ENCODE assay signal across 8 cellular contexts in the genomic region with DNA sequence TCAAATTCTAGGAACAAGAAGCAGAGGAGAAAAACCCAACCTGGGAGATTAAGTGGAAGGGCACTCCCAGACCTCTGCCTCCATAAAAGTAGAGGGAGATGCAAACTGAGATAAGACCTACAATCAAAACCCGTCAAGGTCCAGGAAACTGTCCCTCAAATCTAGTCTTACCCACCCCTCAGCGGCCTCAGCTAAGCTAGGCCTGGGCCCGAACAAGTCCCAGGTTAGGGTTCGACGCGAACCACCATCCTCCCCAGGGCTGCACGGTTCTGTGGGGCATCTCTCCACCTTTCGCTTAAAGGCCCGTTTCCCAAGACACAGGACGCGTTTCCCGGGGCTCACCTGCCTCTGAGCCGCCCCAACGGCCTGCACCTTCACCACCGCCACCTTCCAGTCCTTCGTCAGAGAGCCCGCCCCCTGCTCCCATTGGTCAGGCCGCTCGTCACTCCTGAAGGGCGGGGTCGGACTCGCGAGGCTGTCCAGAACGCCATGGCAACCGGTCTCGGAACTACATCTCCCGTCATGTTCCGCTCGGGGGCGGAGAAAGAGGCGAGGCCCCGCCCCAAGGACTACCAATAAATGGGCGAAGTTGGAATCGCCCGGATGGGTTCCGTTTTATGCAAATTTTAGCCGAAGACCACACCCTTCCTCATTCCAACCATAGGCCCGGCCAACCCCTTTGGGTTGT. TPM values are rescaled to one million over a fixed set of nuclear protein-coding genes. Genes with fewer than 3 reads are reported as not detected.
DNase-seq lines count a peak whose midpoint lies in the region; ATAC-seq lines count a peak whose summit lies in the region.

A gene (minus strand): TSS at position 403 of the 688 bp plus-strand sequence. CDS start 10,190 bp downstream, outside the sequence.

- peak within 1 kb of the TSS; percentile 60 to 94 for H3K4ac ChIP-seq in mesenchymal stem cell (ENCODE audit: low read depth in 1 of 2, low read length in 2 of 2)

- peak within 1 kb of the TSS; percentile 95 for H3K4me3 Mint-ChIP-seq in activated CD8-positive, alpha-beta memory T cell treated with anti-CD3 and anti-CD28 coated beads, Interleukin-2, amount 10 ng/mL, durations not matched to agents 7 days and 5 days

- peak within 1 kb of the TSS; percentile 80 for H3K4me2 ChIP-seq in mesenchymal stem cell (ENCODE audit: low read length, poor library complexity, severe bottlenecking)

- H3K4me3 ChIP-seq in NT2/D1 (ENCODE audit: insufficient read length, low read depth) (peak within 1 kb of the TSS; percentile 94), endocrine pancreas (ENCODE audit: control insufficient read depth, insufficient read depth, low read length) (peak within 1 kb of the TSS; percentile 89), mesenchymal stem cell (ENCODE audit: insufficient read depth in 1 of 2, low read depth in 1 of 2, low read length in 2 of 2) (peak within 1 kb of the TSS; percentile 100)

- peaks cover 26% of the 10 kb centered on the region for H3K27me3 Mint-ChIP-seq in activated CD8-positive, alpha-beta memory T cell treated with anti-CD3 and anti-CD28 coated beads, Interleukin-2, amount 10 ng/mL, durations not matched to agents 7 days and 5 days

- H3K9ac ChIP-seq in NT2/D1 (ENCODE audit: insufficient read length, low read depth) (peak within 1 kb of the TSS; percentile 98), endocrine pancreas (ENCODE audit: control insufficient read depth, insufficient read depth, low read length) (peak within 1 kb of the TSS; percentile 78), mesenchymal stem cell (ENCODE audit: low read length) (peak within 1 kb of the TSS; percentile 100)

- peak within 1 kb of the TSS; percentile 99 for H3K27ac Mint-ChIP-seq in activated CD8-positive, alpha-beta memory T cell treated with anti-CD3 and anti-CD28 coated beads, Interleukin-2, amount 10 ng/mL, durations not matched to agents 7 days and 5 days

- peak; percentile 100 for DNase-seq in COR-L47 (lab: John Stamatoyannopoulos, UW)
- peak; percentile 80 to 100 (median 100) for DNase-seq in HUDEP-2 (lab: John Stamatoyannopoulos, UW; ENCODE audit: unreplicated experiment in 76 of 76)
- DNase-seq in NT2/D1 (ENCODE audit: low read depth, low spot score) = peak; percentile 100
- DNase-seq in activated CD8-positive, alpha-beta memory T cell treated with anti-CD3 and anti-CD28 coated beads, Interleukin-2, amount 10 ng/mL, durations not matched to agents 7 days and 5 days = peak; percentile 100
- DNase-seq in mesenchymal stem cell = peak; percentile 100
- DNase-seq in stimulated activated CD8-positive, alpha-beta memory T cell treated with anti-CD3 and anti-CD28 coated beads, Interleukin-12 subunit alpha, Interleukin-12 subunit beta, amount 100 ng/mL, for 4 hours (ENCODE audit: low read depth) = peak; percentile 99

- H3K36me3 ChIP-seq in NT2/D1 (ENCODE audit: insufficient read depth, insufficient read length, low read length) = peaks cover 8% of the 10 kb centered on the region
- H3K36me3 ChIP-seq in endocrine pancreas (ENCODE audit: control insufficient read depth, insufficient read depth, low read length) = no peaks in the 10 kb centered on the region
- peaks cover 0 to 2% of the 10 kb centered on the region in 2 experiments for H3K36me3 ChIP-seq in mesenchymal stem cell (ENCODE audit: control insufficient read depth in 1 of 2, insufficient read depth in 2 of 2, low read depth in 1 of 2, low read length in 2 of 2)

- H4K8ac ChIP-seq in mesenchymal stem cell (ENCODE audit: low read length) = peak within 1 kb of the TSS; percentile 98

- CTCF ChIA-PET in activated CD8-positive, alpha-beta memory T cell treated with anti-CD3 and anti-CD28 coated beads, Interleukin-2, amount 10 ng/mL, durations not matched to agents 7 days and 5 days (lab: Charles Lee) = no interaction called here

- no peaks in the 10 kb centered on the region for H3K9me3 ChIP-seq in NT2/D1 (ENCODE audit: insufficient read depth, low read length)
- H3K9me3 ChIP-seq in endocrine pancreas (ENCODE audit: control insufficient read depth, low read length) = no peaks in the 10 kb centered on the region
- H3K9me3 ChIP-seq in mesenchymal stem cell (ENCODE audit: control insufficient read depth, low read length) = no peaks in the 10 kb centered on the region

- H3K27me3 ChIP-seq in NT2/D1 (ENCODE audit: insufficient read depth, insufficient read length) (no peaks in the 10 kb centered on the region), endocrine pancreas (ENCODE audit: control insufficient read depth, insufficient read depth, low read length) (no peaks in the 10 kb centered on the region), mesenchymal stem cell (ENCODE audit: control insufficient read depth in 1 of 2, insufficient read depth in 1 of 2, low read length in 2 of 2) (no peaks in the 10 kb centered on the region)

- ATAC-seq in GM21381 (IDR thresholded peaks at IDR 0.05; ENCODE audit: unreplicated experiment) = peak; percentile 80
- peak; percentile 79 for ATAC-seq in activated CD8-positive, alpha-beta memory T cell treated with anti-CD3 and anti-CD28 coated beads, Interleukin-2, amount 10 ng/mL, durations not matched to agents 7 days and 5 days

- peaks cover 6% of the 10 kb centered on the region for H3K79me1 ChIP-seq in mesenchymal stem cell (replicated peaks; ENCODE audit: low read length, poor library complexity, severe bottlenecking)

- H3K27ac ChIP-seq in mesenchymal stem cell (ENCODE audit: low read length, poor library complexity, severe bottlenecking) = peak within 1 kb of the TSS; percentile 94

- peak within 1 kb of the TSS; percentile 92 to 99 for H3K18ac ChIP-seq in mesenchymal stem cell (ENCODE audit: low read depth in 1 of 2, low read length in 2 of 2)

- H2BK5ac ChIP-seq in mesenchymal stem cell (ENCODE audit: low read depth, low read length, poor library complexity, severe bottlenecking) = peak within 1 kb of the TSS; percentile 79

- no peak within 1 kb of the TSS for H2BK15ac ChIP-seq in mesenchymal stem cell (ENCODE audit: low read depth, poor library complexity, severe bottlenecking)

- H3K9me3 Mint-ChIP-seq in activated CD8-positive, alpha-beta memory T cell treated with anti-CD3 and anti-CD28 coated beads, Interleukin-2, amount 10 ng/mL, durations not matched to agents 7 days and 5 days (ENCODE audit: low read depth) = no peaks in the 10 kb centered on the region

- H3K4me1 ChIP-seq in NT2/D1 (ENCODE audit: insufficient read depth, insufficient read length) (no peaks in the 10 kb centered on the region), endocrine pancreas (ENCODE audit: control insufficient read depth, insufficient read depth, low read length) (peaks cover 4% of the 10 kb centered on the region), mesenchymal stem cell (ENCODE audit: control insufficient read depth, insufficient read depth, low read depth, low read length) (peaks cover 5% of the 10 kb centered on the region)

- H3K36me3 Mint-ChIP-seq in activated CD8-positive, alpha-beta memory T cell treated with anti-CD3 and anti-CD28 coated beads, Interleukin-2, amount 10 ng/mL, durations not matched to agents 7 days and 5 days = peaks cover 9% of the 10 kb centered on the region

- H2BK12ac ChIP-seq in mesenchymal stem cell (ENCODE audit: low read length in 2 of 2) = peak within 1 kb of the TSS in 1 of 2 experiments; percentile 90

- H3K23ac ChIP-seq in mesenchymal stem cell (ENCODE audit: low read length in 2 of 2) = peak within 1 kb of the TSS; percentile 90 to 93

- peak within 1 kb of the TSS; percentile 94 for H4K91ac ChIP-seq in mesenchymal stem cell (ENCODE audit: low read length)

- H2AK5ac ChIP-seq in mesenchymal stem cell (ENCODE audit: low read length, severe bottlenecking) = no peak within 1 kb of the TSS

- under 1% methylated on average over 38 of the region's 38 CpGs for WGBS in mesenchymal stem cell

- peak within 1 kb of the TSS; percentile 97 for H2AFZ ChIP-seq in mesenchymal stem cell (ENCODE audit: low read depth, low read length)

- H2BK120ac ChIP-seq in mesenchymal stem cell (ENCODE audit: low read depth, low read length) = peak within 1 kb of the TSS; percentile 77

- peaks cover 19% of the 10 kb centered on the region for H3K4me1 Mint-ChIP-seq in activated CD8-positive, alpha-beta memory T cell treated with anti-CD3 and anti-CD28 coated beads, Interleukin-2, amount 10 ng/mL, durations not matched to agents 7 days and 5 days

- peak within 1 kb of the TSS; percentile 15 to 93 for H3K14ac ChIP-seq in mesenchymal stem cell (ENCODE audit: low read length in 2 of 2)

RNA-seq across cellular contexts. Expression of the gene that starts here (rescaled TPM):
- total RNA-seq in activated CD8-positive, alpha-beta memory T cell treated with anti-CD3 and anti-CD28 coated beads, Interleukin-2, amount 10 ng/mL, durations not matched to agents 7 days and 5 days = 10 to 100 TPM; 28.2 to 36.8 TPM
- polyA plus RNA-seq in mesenchymal stem cell (2013, experiment 1 of 2) = 34.0 TPM
- 33.9 TPM for polyA plus RNA-seq in mesenchymal stem cell (2013, experiment 2 of 2)

Comparison
In these comparisons a context has a peak if more than half of its experiments do, and no peak if none do; other contexts are left out.
1. Peak in every context shown above with its lines: DNase-seq, ATAC-seq, H3K4me3 ChIP-seq and H3K27ac ChIP-seq.